In genomic region chr13:97142452-97142851, GRCh38 we compare ENCODE assay signal across 12 cellular contexts.
A peak's percentile ranks its signal among the peaks of the same experiment; 100 is the strongest.
DNase-seq lines count a peak whose midpoint lies in the region; TF ChIP-seq lines count a peak whose summit lies in the region.
"Had no signal": no experiment of that assay in that cellular context is flagged by ENCODE, and none has a peak within 500 bp of the region (broad histone marks: within the 10 kb centered on the region; RNA-seq: fewer than 3 reads in every experiment).

No MANE protein-coding gene starts in this region.

- H3K9me3 ChIP-seq in tibial artery, result no peaks in the 10 kb centered on the region
- H3K9me3 ChIP-seq: esophagus muscularis mucosa had no signal

- DNase-seq in AG10803 (ENCODE audit: low read depth) (peak; percentile 27), HuH-7 (ENCODE audit: low spot score) (peak; percentile 12), dermis blood vessel endothelial cell (peak; percentile 49), mucosa of gallbladder (ENCODE audit: low spot score) (peak; percentile 45), NCI-H524 (lab: John Stamatoyannopoulos, UW) (no peak), SKM-1 (lab: John Stamatoyannopoulos, UW; ENCODE audit: unreplicated experiment) (no peak), G401 (ENCODE audit: low spot score) (no peak), tibial artery (no peak)
- DNase-seq: DND-41, GOT3, NCI-H1930 had no signal

- peaks cover 0 to 12% (median 6%) of the 10 kb centered on the region in 4 donors for H3K4me1 ChIP-seq in tibial artery

- in situ Hi-C loops in G401 (cut with HindIII; ENCODE audit: low sequenced_read_pairs), result no loop called here

- H3K27me3 ChIP-seq in tibial artery, result no peaks in the 10 kb centered on the region
- H3K27me3 ChIP-seq: esophagus muscularis mucosa had no signal

- no peaks in the 10 kb centered on the region for H3K36me3 ChIP-seq in tibial artery
- H3K36me3 ChIP-seq: esophagus muscularis mucosa had no signal

- H3K27ac ChIP-seq in tibial artery, result no peak overlapping the region

- TF ChIP-seq CTCF in AG10803 (conservative IDR thresholded peaks at IDR 0.05; ENCODE audit: low read length) (no peak), tibial artery (IDR thresholded peaks at IDR 0.05) (no peak)

- intact Hi-C loops in tibial artery (cut with DNase I; ENCODE audit: low total_unique reads), result no loop called here

- H3K4me3 ChIP-seq in AG10803 (ENCODE audit: low read length), result peak overlapping the region; percentile 54
- no peak overlapping the region for H3K4me3 ChIP-seq in tibial artery

Comparison
In these comparisons a context has a peak if more than half of its experiments do, and no peak if none do; other contexts are left out.
1. DNase-seq: peak in AG10803 (single experiment), HuH-7 (single experiment), dermis blood vessel endothelial cell (single experiment) and mucosa of gallbladder (single experiment); none in NCI-H524 (0 of 2), SKM-1 (single experiment), G401 (single experiment) and tibial artery (0 of 2).